In the genomic region with DNA sequence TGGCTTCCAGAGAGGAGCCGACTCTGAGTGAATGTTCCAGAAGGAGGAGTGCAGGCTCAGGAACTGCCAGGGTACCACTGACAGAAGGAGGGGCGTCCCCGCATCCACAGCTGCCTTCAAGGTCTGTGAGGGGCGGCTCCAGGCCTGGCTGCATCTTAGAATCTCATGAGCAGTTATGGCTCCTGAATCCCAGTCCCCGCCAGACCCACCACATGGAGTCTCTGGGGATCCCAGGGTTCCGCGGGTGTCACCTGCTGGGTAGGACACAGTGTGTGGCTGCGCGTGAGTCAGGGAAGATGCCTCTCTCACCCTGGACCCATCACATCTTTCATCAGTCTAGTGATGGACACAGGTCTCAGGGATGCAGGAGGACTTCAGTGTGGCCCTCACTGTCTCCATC, we compare ENCODE assay signal across 15 cellular contexts.
"Had no signal": no experiment of that assay in that cellular context is flagged by ENCODE, and none has a peak within 500 bp of the region (broad histone marks: within the 10 kb centered on the region; RNA-seq: fewer than 3 reads in every experiment).

No MANE protein-coding gene starts in this region.

- H3K27ac ChIP-seq: neural progenitor cell, suprapubic skin, thyroid gland had no signal

- H3K27me3 ChIP-seq: heart left ventricle, neural progenitor cell, thyroid gland, uterus had no signal

- H3K36me3 ChIP-seq: neural progenitor cell, thyroid gland, uterus had no signal

- H3K9me3 ChIP-seq: heart left ventricle, suprapubic skin, thyroid gland, uterus had no signal

- H3K27ac Mint-ChIP-seq: natural killer cell, type B pancreatic cell had no signal

- H3K36me3 Mint-ChIP-seq: natural killer cell, neural progenitor cell, type B pancreatic cell had no signal

- H3K4me1 Mint-ChIP-seq: neural progenitor cell had no signal

- H2AFZ ChIP-seq: neural progenitor cell had no signal

- H3K4me2 ChIP-seq: neural progenitor cell had no signal

- DNase-seq: effector memory CD4-positive, alpha-beta T cell; heart left ventricle; hypothalamus; kidney glomerular epithelial cell; mammary epithelial cell; natural killer cell; small intestine; stimulated activated CD4-positive, alpha-beta T cell treated with anti-CD3 and anti-CD28 coated beads, Interleukin-2, amount 100 ng/mL, for 48 hours; stimulated activated naive CD4-positive, alpha-beta T cell treated with Interleukin-2 at 50 U/mL for 16 hours; thyroid gland; uterus had no signal

- H3K4me3 Mint-ChIP-seq: natural killer cell, neural progenitor cell, type B pancreatic cell had no signal

- H3K9ac ChIP-seq: neural progenitor cell had no signal

- H3K4me1 ChIP-seq: neural progenitor cell, thyroid gland, uterus had no signal

- H3K4me3 ChIP-seq: heart left ventricle, neural progenitor cell, suprapubic skin, thyroid gland, uterus had no signal

- ATAC-seq: esophagus mucosa, heart left ventricle, natural killer cell had no signal

- H3K9me3 Mint-ChIP-seq: natural killer cell, neural progenitor cell, type B pancreatic cell had no signal
